In the genomic region with DNA sequence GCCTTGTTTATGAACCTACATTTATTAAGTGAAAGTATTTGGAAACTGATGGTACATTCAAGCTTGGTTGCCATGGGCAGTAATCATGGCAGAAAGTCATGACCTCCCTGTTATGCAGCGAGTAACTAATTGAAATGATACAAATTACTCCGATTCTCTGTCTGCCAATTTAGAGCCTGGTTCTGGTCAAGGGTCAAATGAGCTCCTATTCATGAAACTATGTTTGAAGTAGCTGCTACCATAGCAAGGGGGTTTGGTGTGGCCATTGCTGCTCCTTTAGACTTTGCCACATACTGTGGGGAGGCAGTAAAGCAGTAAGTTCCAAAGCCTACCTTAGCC, we compare ENCODE assay signal across 20 cellular contexts.
"Had no signal": no experiment of that assay in that cellular context is flagged by ENCODE, and none has a peak within 500 bp of the region (broad histone marks: within the 10 kb centered on the region; RNA-seq: fewer than 3 reads in every experiment).

No MANE protein-coding gene starts in this region.

- H3K36me3 ChIP-seq: gastrocnemius medialis, heart right ventricle, prostate gland, tibial artery, vagina had no signal

- DNase-seq: activated B cell treated with CpG ODN at 0.5 μM for 24 hours; activated CD4-positive, alpha-beta T cell treated with anti-CD3 and anti-CD28 coated beads for 48 hours; activated CD8-positive, alpha-beta memory T cell treated with anti-CD3 and anti-CD28 coated beads, Interleukin-2, amount 50 U/mL, for 48 hours; activated CD8-positive, alpha-beta T cell treated with anti-CD3 and anti-CD28 coated beads, Interleukin-2, amount 10 ng/mL, durations not matched to agents 7 days and 5 days; activated gamma-delta T cell; activated T-cell treated with anti-CD3 and anti-CD28 coated beads, Interleukin-2, amount 50 U/mL, for 72 hours; amygdala; erythroblast; gastrocnemius medialis; heart right ventricle; left colon; mammary epithelial cell; natural killer cell; stimulated activated CD4-positive, alpha-beta T cell treated with anti-CD3 and anti-CD28 coated beads, Interleukin-2, amount 100 ng/mL, for 48 hours; T-helper 2 cell; tibial artery had no signal

- H3K27ac ChIP-seq: gastrocnemius medialis, heart right ventricle, prostate gland, tibial artery, vagina had no signal

- H3K27me3 ChIP-seq: gastrocnemius medialis, tibial artery, vagina had no signal

- H3K4me3 ChIP-seq: gastrocnemius medialis, heart right ventricle, prostate gland, tibial artery, vagina had no signal

- H3K4me1 ChIP-seq: gastrocnemius medialis, heart right ventricle, prostate gland, tibial artery, vagina had no signal

- ATAC-seq: activated CD8-positive, alpha-beta T cell treated with anti-CD3 and anti-CD28 coated beads, Interleukin-2, amount 10 ng/mL, durations not matched to agents 7 days and 5 days; activated T-cell treated with anti-CD3 and anti-CD28 coated beads, Interleukin-2, amount 50 U/mL, for 72 hours; gastrocnemius medialis; heart right ventricle; left colon; natural killer cell; stimulated activated memory B cell treated with anti-CD40 and anti-IgM and Interleukin-4, amounts not matched to agents 10 μg/mL and 1 μg/mL and 100 μg/mL, for 72 hours had no signal

- FAIRE-seq: islet of Langerhans had no signal

- H3K9me3 ChIP-seq: gastrocnemius medialis, heart right ventricle, prostate gland, tibial artery, vagina had no signal
